Comparison of ENCODE assay signal across 8 cellular contexts in genomic region chr2:191115391-191115790, GRCh38. TPM values are rescaled to one million over a fixed set of nuclear protein-coding genes. Genes with fewer than 3 reads are reported as not detected.
DNase-seq lines count a peak whose midpoint lies in the region; ATAC-seq, FAIRE-seq and TF ChIP-seq lines count a peak whose summit lies in the region.

No MANE protein-coding gene starts in this region.

- H3K4me1 ChIP-seq in SJCRH30: no peaks in the 10 kb centered on the region
- no peaks in the 10 kb centered on the region for H3K4me1 ChIP-seq in kidney (ENCODE audit: control insufficient read depth in 1 of 2, insufficient read depth in 1 of 2, low read depth in 1 of 2, low read length in 2 of 2)

- intact Hi-C loops in kidney (cut with DNase I): no loop called here

- peak; percentile 46 for DNase-seq in activated CD4-positive, alpha-beta T cell treated with anti-CD3 and anti-CD28 coated beads, Interleukin-2, amount 50 U/mL, for 1 hour
- DNase-seq in naive B cell: no peak
- no peak for DNase-seq in SJCRH30
- no peak for DNase-seq in HEK293T (ENCODE audit: extremely low spot score)
- DNase-seq in NCI-H524 treated with DMSO at 0.1 percent for 48 hours (lab: John Stamatoyannopoulos, UW): no peak
- no peak for DNase-seq in kidney

- CTCF ChIA-PET in HEK293T (lab: Yijun Ruan, JAX): no interaction called here

- H3K9me3 Mint-ChIP-seq in naive B cell: peaks cover 0 to 4% (median 0%) of the 10 kb centered on the region in 7 donors

- H3K27me3 ChIP-seq in SJCRH30: peaks cover 5% of the 10 kb centered on the region; the same call in 1 of the 2 replicates

- no peak for FAIRE-seq in kidney (lab: Jason Lieb, UNC)

- H3K27me3 Mint-ChIP-seq in naive B cell: no peaks in the 10 kb centered on the region

- H3K9me3 ChIP-seq in SJCRH30 (replicated peaks) (no peaks in the 10 kb centered on the region), kidney (ENCODE audit: control insufficient read depth in 1 of 2, low read length in 2 of 2) (no peaks in the 10 kb centered on the region)

- TF ChIP-seq CTCF in kidney (IDR thresholded peaks at IDR 0.05; ENCODE audit: borderline replicate concordance, extremely low read depth, insufficient read depth): no peak

- H3K27ac ChIP-seq in SJCRH30: no peak overlapping the region
- H3K27ac ChIP-seq in kidney (ENCODE audit: low read depth in 2 of 2, low read length in 2 of 2): no peak overlapping the region

- H3K36me3 Mint-ChIP-seq in naive B cell: no peaks in the 10 kb centered on the region

- no peak overlapping the region for H3K4me3 Mint-ChIP-seq in naive B cell

- H3K4me3 ChIP-seq in SJCRH30 (no peak overlapping the region), kidney (ENCODE audit: low read length in 2 of 2) (no peak overlapping the region)

- H3K36me3 ChIP-seq in SJCRH30 (no peaks in the 10 kb centered on the region), kidney (ENCODE audit: control insufficient read depth in 1 of 2, insufficient read depth in 2 of 2, low read length in 2 of 2) (no peaks in the 10 kb centered on the region)

- no peak overlapping the region for H3K9ac ChIP-seq in kidney (ENCODE audit: low read length in 2 of 2)

- ATAC-seq in GM18498 (IDR thresholded peaks at IDR 0.05; ENCODE audit: unreplicated experiment) (peak; percentile 64), HG02885 (IDR thresholded peaks at IDR 0.05; ENCODE audit: poor library complexity, unreplicated experiment) (peak; percentile 49), naive B cell (ENCODE audit: low read depth in 2 of 2) (peak; percentile 20 to 23)

- no peak overlapping the region for H3K27ac Mint-ChIP-seq in naive B cell

- POLR2A ChIA-PET in HEK293T (lab: Yijun Ruan, JAX): no interaction called here

- peaks cover 0 to 9% (median 5%) of the 10 kb centered on the region in 3 donors for H3K4me1 Mint-ChIP-seq in naive B cell

TF ChIP-seq in HEK293T, 16 proteins besides CTCF, POLR2A, EP300 and RAD21:
- TF ChIP-seq FOXA1 (IDR thresholded peaks at IDR 0.05): no peak
- TF ChIP-seq ZNF384 (IDR thresholded peaks at IDR 0.05): no peak
- TF ChIP-seq FOXK2 (IDR thresholded peaks at IDR 0.05): no peak
- no peak for TF ChIP-seq ARNT (IDR thresholded peaks at IDR 0.05)
- TF ChIP-seq ELF4 (IDR thresholded peaks at IDR 0.05): no peak
- TF ChIP-seq SP1 (IDR thresholded peaks at IDR 0.05): no peak
- no peak for TF ChIP-seq PKNOX1 (IDR thresholded peaks at IDR 0.05)
- TF ChIP-seq SUZ12 (IDR thresholded peaks at IDR 0.05): no peak
- TF ChIP-seq TARDBP (IDR thresholded peaks at IDR 0.05): no peak
- TF ChIP-seq NFRKB (IDR thresholded peaks at IDR 0.05): no peak
- TF ChIP-seq CTBP1 (IDR thresholded peaks at IDR 0.05; ENCODE audit: borderline replicate concordance): no peak
- no peak for TF ChIP-seq L3MBTL2 (conservative IDR thresholded peaks at IDR 0.05)
- TF ChIP-seq LEF1 (IDR thresholded peaks at IDR 0.05; ENCODE audit: borderline replicate concordance): no peak
- TF ChIP-seq FOXM1 (IDR thresholded peaks at IDR 0.05; ENCODE audit: borderline replicate concordance): no peak
- no peak for TF ChIP-seq BHLHE40 (IDR thresholded peaks at IDR 0.05; ENCODE audit: borderline replicate concordance)
- TF ChIP-seq HDGF (IDR thresholded peaks at IDR 0.05; ENCODE audit: borderline replicate concordance): no peak

RNA-seq across cellular contexts. Expression of gene STAT4, which starts 35.4 kb away (rescaled TPM):
- 1 to 10 TPM in 3 of 6 donors, under 1 TPM in 3; 0.19 to 2.3 (median 1.2) TPM for polyA plus RNA-seq in naive B cell (ENCODE audit: low read depth in 6 of 6)
- total RNA-seq in SJCRH30 (2014; rRNA removed; shearing (Covaris generic)): 0.16 TPM in 1 of 2 replicates, not detected in the other
- total RNA-seq in kidney: 8.5 TPM
- polyA plus RNA-seq in kidney (ENCODE audit: insufficient read depth, low read depth, low replicate concordance): 1.2 TPM
